In the genomic region with DNA sequence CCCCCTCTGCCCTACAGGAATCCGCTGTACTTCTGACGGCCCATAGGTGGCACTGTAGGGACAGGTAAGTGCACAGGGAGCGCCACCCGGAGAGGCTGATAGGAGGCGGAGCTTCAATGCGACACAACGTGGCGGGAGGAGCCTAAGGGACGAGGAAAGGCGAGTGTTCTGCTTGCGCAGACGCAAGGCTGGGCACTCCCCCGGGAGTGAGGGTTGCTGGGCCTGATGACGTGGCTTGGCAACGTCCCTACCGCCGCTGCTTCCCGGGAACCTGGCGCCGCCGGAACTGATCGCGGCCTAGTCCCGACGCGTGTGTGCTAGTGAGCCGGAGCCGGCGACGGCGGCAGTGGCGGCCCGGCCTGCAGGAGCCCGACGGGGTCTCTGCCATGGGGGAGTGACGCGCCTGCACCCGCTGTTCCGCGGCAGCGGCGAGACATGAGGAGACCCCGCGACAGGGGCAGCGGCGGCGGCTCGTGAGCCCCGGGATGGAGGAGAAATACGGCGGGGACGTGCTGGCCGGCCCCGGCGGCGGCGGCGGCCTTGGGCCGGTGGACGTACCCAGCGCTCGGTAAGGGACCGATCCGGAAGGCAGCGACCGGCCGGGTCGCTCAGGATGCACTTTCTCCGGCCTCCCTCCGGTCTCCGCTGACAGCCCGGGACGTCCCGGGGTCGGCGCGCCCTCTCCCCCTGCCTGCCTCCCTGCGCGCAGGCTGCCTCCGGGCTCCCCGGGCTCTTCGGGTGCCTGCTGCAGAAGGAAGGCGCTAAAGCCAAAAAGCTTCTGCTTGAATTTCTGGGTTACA, we compare ENCODE assay signal across 8 cellular contexts. TPM values are rescaled to one million over a fixed set of nuclear protein-coding genes. Genes with fewer than 3 reads are reported as not detected.
DNase-seq lines count a peak whose midpoint lies in the region; ATAC-seq and TF ChIP-seq lines count a peak whose summit lies in the region.

SLC30A5 (plus strand) TSS at position 244 of the 800 bp plus-strand sequence; CDS start at position 486, 242 bp downstream.

- H3K9me3 Mint-ChIP-seq in activated naive CD4-positive, alpha-beta T cell treated with anti-CD3 and anti-CD28 coated beads, Interleukin-2, amount 50 U/mL, for 72 hours = no peaks in the 10 kb centered on the region

- POLR2A ChIA-PET in GM10248 (lab: Yijun Ruan, JAX) = no interaction called here

- H3K36me3 ChIP-seq in osteoblast (ENCODE audit: insufficient read depth, low read length) (peaks cover 7% of the 10 kb centered on the region), thymus (ENCODE audit: control insufficient read depth, insufficient read depth) (no peaks in the 10 kb centered on the region)

- H3K9me3 ChIP-seq in osteoblast (ENCODE audit: low read depth, low read length) = no peaks in the 10 kb centered on the region
- H3K9me3 ChIP-seq in thymus (ENCODE audit: control insufficient read depth) = no peaks in the 10 kb centered on the region

- H3K4me1 ChIP-seq in osteoblast (ENCODE audit: insufficient read depth, low read length) (peaks cover 16% of the 10 kb centered on the region), thymus (ENCODE audit: control insufficient read depth, insufficient read depth, low read length) (peaks cover 8% of the 10 kb centered on the region)

- H3K4me2 ChIP-seq in osteoblast (ENCODE audit: insufficient read depth, low read length) = peak within 1 kb of the TSS; percentile 99

- peaks cover 5% of the 10 kb centered on the region for H4K20me1 ChIP-seq in osteoblast (ENCODE audit: insufficient read depth, low read length)

- H3K79me2 ChIP-seq in osteoblast (ENCODE audit: insufficient read depth, low read length) = peaks cover 49% of the 10 kb centered on the region

- H3K27ac ChIP-seq in osteoblast (ENCODE audit: low read depth, low read length) (peak within 1 kb of the TSS; percentile 91), thymus (ENCODE audit: low read depth) (peak within 1 kb of the TSS; percentile 94)

- CTCF ChIA-PET in GM10248 (lab: Yijun Ruan, JAX) = interaction anchor here (0.6 to 3.0 kb wide), 43 partner anchors 10 to 373 kb away, joined by 3 to 41 read pairs (median 4); partner anchors contain the start of genes CCDC125, CDK7 and CENPH

- peak; percentile 95 for TF ChIP-seq CTCF in GM10248 (IDR thresholded peaks at IDR 0.05; ENCODE audit: control extremely low read depth, extremely low read depth, low read depth, missing control alignments)
- peak; percentile 90 for TF ChIP-seq CTCF in osteoblast (IDR thresholded peaks at IDR 0.05; ENCODE audit: extremely low read depth, low read depth, low read length)

- H3K27me3 ChIP-seq in osteoblast (ENCODE audit: insufficient read depth, low read length) (no peaks in the 10 kb centered on the region), thymus (ENCODE audit: control insufficient read depth, insufficient read depth) (no peaks in the 10 kb centered on the region)

- WGBS in thymus = under 1% methylated on average over 83 of the region's 83 CpGs

- peak; percentile 97 for DNase-seq in GM10248 (ENCODE audit: extremely low spot score)
- DNase-seq in NCI-H1048 (lab: John Stamatoyannopoulos, UW) = peak; percentile 97
- DNase-seq in activated naive CD4-positive, alpha-beta T cell treated with anti-CD3 and anti-CD28 coated beads, Interleukin-2, amount 50 U/mL, for 72 hours (ENCODE audit: low spot score in 2 of 2) = peak; percentile 95 to 99
- peak; percentile 97 for DNase-seq in glomerular endothelial cell (ENCODE audit: extremely low read depth, low read depth, low spot score)
- peak; percentile 97 for DNase-seq in osteoblast (ENCODE audit: insufficient read length, low spot score, missing footprints)

- H3K36me3 Mint-ChIP-seq in activated naive CD4-positive, alpha-beta T cell treated with anti-CD3 and anti-CD28 coated beads, Interleukin-2, amount 50 U/mL, for 72 hours = peaks cover 5 to 19% of the 10 kb centered on the region in 2 donors

- H3K4me3 ChIP-seq in osteoblast (ENCODE audit: insufficient read depth, low read length) (peak within 1 kb of the TSS; percentile 92), thymus (ENCODE audit: low read length) (peak within 1 kb of the TSS; percentile 96)

- ATAC-seq in HG02571 (IDR thresholded peaks at IDR 0.05; ENCODE audit: unreplicated experiment) (peak; percentile 100), SK-N-SH treated with all-trans-retinoic acid at 6 μM for 48 hours (peak; percentile 99)
- ATAC-seq in activated naive CD4-positive, alpha-beta T cell treated with anti-CD3 and anti-CD28 coated beads, Interleukin-2, amount 50 U/mL, for 72 hours = peak; percentile 98 to 99

- H2AFZ ChIP-seq in osteoblast (ENCODE audit: low read length) = peak within 1 kb of the TSS; percentile 85

- peak within 1 kb of the TSS; percentile 97 for H3K27ac Mint-ChIP-seq in activated naive CD4-positive, alpha-beta T cell treated with anti-CD3 and anti-CD28 coated beads, Interleukin-2, amount 50 U/mL, for 72 hours

TF ChIP-seq in SK-N-SH treated with all-trans-retinoic acid at 6 μM for 48 hours, 23 proteins besides CTCF, POLR2A, EP300 and RAD21:
- 0 out of 2 replicates have a peak, but pooled peaks have one; percentile 59 for TF ChIP-seq ZFP3 (CRISPR knock-in tag; IDR thresholded peaks at IDR 0.05)
- TF ChIP-seq, protein P1, sequence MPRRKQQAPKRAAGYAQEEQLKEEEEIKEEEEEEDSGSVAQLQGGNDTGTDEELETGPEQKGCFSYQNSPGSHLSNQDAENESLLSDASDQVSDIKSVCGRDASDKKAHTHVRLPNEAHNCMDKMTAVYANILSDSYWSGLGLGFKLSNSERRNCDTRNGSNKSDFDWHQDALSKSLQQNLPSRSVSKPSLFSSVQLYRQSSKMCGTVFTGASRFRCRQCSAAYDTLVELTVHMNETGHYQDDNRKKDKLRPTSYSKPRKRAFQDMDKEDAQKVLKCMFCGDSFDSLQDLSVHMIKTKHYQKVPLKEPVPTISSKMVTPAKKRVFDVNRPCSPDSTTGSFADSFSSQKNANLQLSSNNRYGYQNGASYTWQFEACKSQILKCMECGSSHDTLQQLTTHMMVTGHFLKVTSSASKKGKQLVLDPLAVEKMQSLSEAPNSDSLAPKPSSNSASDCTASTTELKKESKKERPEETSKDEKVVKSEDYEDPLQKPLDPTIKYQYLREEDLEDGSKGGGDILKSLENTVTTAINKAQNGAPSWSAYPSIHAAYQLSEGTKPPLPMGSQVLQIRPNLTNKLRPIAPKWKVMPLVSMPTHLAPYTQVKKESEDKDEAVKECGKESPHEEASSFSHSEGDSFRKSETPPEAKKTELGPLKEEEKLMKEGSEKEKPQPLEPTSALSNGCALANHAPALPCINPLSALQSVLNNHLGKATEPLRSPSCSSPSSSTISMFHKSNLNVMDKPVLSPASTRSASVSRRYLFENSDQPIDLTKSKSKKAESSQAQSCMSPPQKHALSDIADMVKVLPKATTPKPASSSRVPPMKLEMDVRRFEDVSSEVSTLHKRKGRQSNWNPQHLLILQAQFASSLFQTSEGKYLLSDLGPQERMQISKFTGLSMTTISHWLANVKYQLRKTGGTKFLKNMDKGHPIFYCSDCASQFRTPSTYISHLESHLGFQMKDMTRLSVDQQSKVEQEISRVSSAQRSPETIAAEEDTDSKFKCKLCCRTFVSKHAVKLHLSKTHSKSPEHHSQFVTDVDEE (CRISPR knock-in tag; IDR thresholded peaks at IDR 0.05) = 0 out of 2 replicates have a peak, but pooled peaks have one; percentile 36
- TF ChIP-seq CSDC2 (CRISPR knock-in tag; IDR thresholded peaks at IDR 0.05) = no peak
- no peak for TF ChIP-seq CREB5 (CRISPR knock-in tag; IDR thresholded peaks at IDR 0.05; ENCODE audit: low read depth)

RNA-seq across cellular contexts. Expression of gene SLC30A5, which starts in this region (rescaled TPM):
- 10 to 100 TPM; 25.5 to 35.2 TPM for total RNA-seq in activated naive CD4-positive, alpha-beta T cell treated with anti-CD3 and anti-CD28 coated beads, Interleukin-2, amount 50 U/mL, for 72 hours
- total RNA-seq in glomerular endothelial cell = 35.2 and 43.3 TPM in 2 replicates
- 42.0 and 47.7 TPM in 2 replicates for total RNA-seq in osteoblast
- 54.9 TPM for polyA plus RNA-seq in thymus

Comparison
In these comparisons a context has a peak if more than half of its experiments do, and no peak if none do; other contexts are left out.
1. Peak in every context shown above with its lines: DNase-seq, ATAC-seq, H3K4me3 ChIP-seq and H3K27ac ChIP-seq.